Comparison of ENCODE assay signal across 13 cellular contexts in the genomic region with DNA sequence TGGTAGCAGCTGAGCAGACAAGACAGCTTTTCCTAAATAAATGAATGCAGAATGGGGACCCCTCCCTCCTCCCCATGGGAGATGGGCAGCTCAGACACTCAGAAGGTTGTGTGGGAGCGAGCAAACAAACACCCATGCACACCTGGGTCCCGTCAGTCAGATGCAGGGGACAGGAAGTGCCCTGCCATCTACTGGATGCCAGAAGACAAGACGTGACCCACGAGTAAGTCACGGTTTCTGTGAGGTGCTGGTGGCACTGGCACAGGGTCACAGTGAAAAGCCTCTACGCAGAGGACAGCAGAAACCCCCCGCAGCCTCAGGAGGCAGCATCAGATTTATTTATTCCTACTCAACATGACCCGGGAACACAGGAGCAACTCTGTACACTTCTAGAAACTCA. TPM values are rescaled to one million over a fixed set of nuclear protein-coding genes. Genes with fewer than 3 reads are reported as not detected.
A peak's percentile ranks its signal among the peaks of the same experiment; 100 is the strongest.
DNase-seq lines count a peak whose midpoint lies in the region; ATAC-seq and TF ChIP-seq lines count a peak whose summit lies in the region.
"Had no signal": no experiment of that assay in that cellular context is flagged by ENCODE, and none has a peak within 500 bp of the region (broad histone marks: within the 10 kb centered on the region; RNA-seq: fewer than 3 reads in every experiment).

No MANE protein-coding gene starts in this region.

- BruUV-seq in A673 (replicated peaks; lab: Mats Ljungman, UMichigan) = no TSS peak

- intact Hi-C loops in A673 (cut with micrococcal nuclease; ENCODE audit: unreplicated experiment) = no loop called here

- TF ChIP-seq CTCF in A673 (conservative IDR thresholded peaks at IDR 0.05; ENCODE audit: low read depth, low read length) (peak; percentile 34), GM12873 (IDR thresholded peaks at IDR 0.05; ENCODE audit: insufficient read depth, low read depth, low read length, missing control alignments) (peak; percentile 50)

- no peak overlapping the region for H3K27ac ChIP-seq in A673 (ENCODE audit: low read depth, low read length, poor library complexity, severe bottlenecking)
- H3K27ac ChIP-seq in SJCRH30 = no peak overlapping the region
- H3K27ac ChIP-seq: transverse colon had no signal

- no peak for TF ChIP-seq POLR2A in erythroblast (IDR thresholded peaks at IDR 0.05; ENCODE audit: low read length)

- H3K4me1 ChIP-seq in A673 (ENCODE audit: insufficient read depth, low read length, poor library complexity, severe bottlenecking) (no peaks in the 10 kb centered on the region), SJCRH30 (no peaks in the 10 kb centered on the region)
- H3K4me1 ChIP-seq: transverse colon had no signal

- DNase-seq in A673 (ENCODE audit: low spot score) (no peak), SJCRH30 (peak; percentile 19 to 30), erythroblast (lab: John Stamatoyannopoulos, UW) (peak; percentile 36 to 47), GOT3 (lab: John Stamatoyannopoulos, UW) (no peak), medulla oblongata (ENCODE audit: extremely low spot score) (no peak)
- DNase-seq: head of caudate nucleus, Kasumi-1, transverse colon had no signal

- H3K27me3 ChIP-seq in A673 (replicated peaks; ENCODE audit: insufficient read depth, low read depth, low read length, poor library complexity) (no peaks in the 10 kb centered on the region), SJCRH30 (no peaks in the 10 kb centered on the region)
- H3K27me3 ChIP-seq: transverse colon had no signal

- no peak overlapping the region for H3K4me3 ChIP-seq in A673 (ENCODE audit: low read depth, low read length, poor library complexity, severe bottlenecking)
- no peak overlapping the region for H3K4me3 ChIP-seq in SJCRH30
- H3K4me3 ChIP-seq: transverse colon had no signal

- H3K9me3 ChIP-seq in A673 (ENCODE audit: low read depth, low read length, poor library complexity, severe bottlenecking) (no peaks in the 10 kb centered on the region), SJCRH30 (replicated peaks) (no peaks in the 10 kb centered on the region)
- H3K9me3 ChIP-seq: transverse colon had no signal

- POLR2A ChIA-PET in A673 (lab: Charles Lee; ENCODE audit: low non-redundant PET) = interaction anchor here (0.7 kb wide), 1 partner anchor 1390 kb away, joined by 25 read pairs; no protein-coding TSS in a partner anchor

- ATAC-seq in HG03439 (IDR thresholded peaks at IDR 0.05; ENCODE audit: unreplicated experiment) (no peak), HG03521 (IDR thresholded peaks at IDR 0.05; ENCODE audit: unreplicated experiment) (no peak)

- H3K36me3 ChIP-seq in A673 (ENCODE audit: insufficient read depth, low read length, poor library complexity, severe bottlenecking) (peaks cover 60% of the 10 kb centered on the region), SJCRH30 (peaks cover 61% of the 10 kb centered on the region)

- CTCF ChIA-PET in A673 (lab: Charles Lee) = interaction anchor here (1.0 kb wide), 1 partner anchor 15 kb away, joined by 3 read pairs; no protein-coding TSS in a partner anchor

RNA-seq across cellular contexts. Expression of gene HBQ1, which starts 8.4 kb away (rescaled TPM):
- 1.2 and 5.2 TPM in 2 replicates for total RNA-seq in A673 (2021)
- total RNA-seq in SJCRH30 (2014; rRNA removed; shearing (Covaris generic)) = not detected in 2 replicates
- total RNA-seq: transverse colon had no signal

RNA-seq across cellular contexts. Expression of gene HBA1, which starts 12.2 kb away (rescaled TPM):
- total RNA-seq in A673 (2021) = 5.9 and 9.5 TPM in 2 replicates
- total RNA-seq in SJCRH30 (2014; rRNA removed; shearing (Covaris generic)) = 0.33 TPM in 1 of 2 replicates, not detected in the other
- total RNA-seq: activated CD8-positive, alpha-beta memory T cell treated with anti-CD3 and anti-CD28 coated beads for 36 hours had no signal

RNA-seq across cellular contexts. Expression of gene HBA2, which starts 16.0 kb away (rescaled TPM):
- total RNA-seq in A673 (2021) = 1.9 and 6.1 TPM in 2 replicates
- total RNA-seq in SJCRH30 (2014; rRNA removed; shearing (Covaris generic)) = not detected in 2 replicates
- total RNA-seq: activated CD8-positive, alpha-beta memory T cell treated with anti-CD3 and anti-CD28 coated beads for 36 hours had no signal

RNA-seq across cellular contexts. Expression of gene HBM, which starts 22.9 kb away (rescaled TPM):
- total RNA-seq in A673 (2021) = not detected in 2 replicates
- total RNA-seq in SJCRH30 (2014; rRNA removed; shearing (Covaris generic)) = not detected in 2 replicates
- total RNA-seq: activated CD8-positive, alpha-beta memory T cell treated with anti-CD3 and anti-CD28 coated beads for 36 hours; transverse colon had no signal

RNA-seq across cellular contexts. Expression of gene HBZ, which starts 36.2 kb away (rescaled TPM):
- total RNA-seq in A673 (2021) = not detected in 2 replicates
- not detected in 2 replicates for total RNA-seq in SJCRH30 (2014; rRNA removed; shearing (Covaris generic))
- total RNA-seq: activated CD8-positive, alpha-beta memory T cell treated with anti-CD3 and anti-CD28 coated beads for 36 hours; cerebellum; transverse colon had no signal

Comparison
In these comparisons a context has a peak if more than half of its experiments do, and no peak if none do; other contexts are left out.
1. DNase-seq: peak in SJCRH30 (2 of 2) and erythroblast (2 of 2); none in A673 (single experiment), GOT3 (single experiment) and medulla oblongata (single experiment).